Comparison of ENCODE assay signal across 19 cellular contexts in genomic region chr11:117159892-117160291, GRCh38.
"Had no signal": no experiment of that assay in that cellular context is flagged by ENCODE, and none has a peak within 500 bp of the region (broad histone marks: within the 10 kb centered on the region; RNA-seq: fewer than 3 reads in every experiment).

No MANE protein-coding gene starts in this region.

- H3K27ac Mint-ChIP-seq: activated CD4-positive, alpha-beta T cell treated with anti-CD3 and anti-CD28 coated beads, Interleukin-2, amount 10 ng/mL, durations not matched to agents 7 days and 5 days; activated T-helper 2 cell treated with anti-CD3 and anti-CD28 coated beads, Interferon-gamma antibody, Interleukin-2, Interleukin-4, amounts not matched to agents 10 μg/mL and 5 μg/mL and 100 μg/mL, durations not matched to agents 14 hours and 24 hours and 36 hours had no signal

- H3K9me3 ChIP-seq: esophagus muscularis mucosa, stomach, testis, upper lobe of right lung had no signal

- H3K36me3 Mint-ChIP-seq: activated naive CD4-positive, alpha-beta T cell treated with anti-CD3 and anti-CD28 coated beads, Interleukin-2, amount 50 U/mL, for 72 hours; natural killer cell treated with Interleukin-12 subunit alpha and Interleukin-12 subunit beta and Interleukin-15 and Interleukin-18, amount 100 ng/mL, for 72 hours had no signal

- ATAC-seq: left lobe of liver; natural killer cell treated with Interleukin-12 subunit alpha and Interleukin-12 subunit beta and Interleukin-15 and Interleukin-18, amount 100 ng/mL, for 72 hours; sciatic nerve; upper lobe of right lung had no signal

- H3K4me1 Mint-ChIP-seq: brain had no signal

- DNase-seq: activated B cell treated with CpG ODN at 0.5 μM for 24 hours; activated CD4-positive, alpha-beta T cell treated with anti-CD3 and anti-CD28 coated beads, Interleukin-2, amount 10 ng/mL, durations not matched to agents 7 days and 5 days; amygdala; central memory CD4-positive, alpha-beta T cell; islet precursor cell; mammary epithelial cell; occipital lobe; stomach; testis; upper lobe of right lung had no signal

- H3K27me3 ChIP-seq: esophagus muscularis mucosa, hepatocyte, stomach, testis, upper lobe of right lung had no signal

- H3K27ac ChIP-seq: coronary artery, esophagus muscularis mucosa, hepatocyte, testis had no signal

- H3K9me3 Mint-ChIP-seq: activated B cell treated with CpG ODN at 0.5 μM for 24 hours; activated CD4-positive, alpha-beta T cell treated with anti-CD3 and anti-CD28 coated beads, Interleukin-2, amount 10 ng/mL, durations not matched to agents 7 days and 5 days; activated naive CD4-positive, alpha-beta T cell treated with anti-CD3 and anti-CD28 coated beads, Interleukin-2, amount 50 U/mL, for 72 hours; activated T-helper 2 cell treated with anti-CD3 and anti-CD28 coated beads, Interferon-gamma antibody, Interleukin-2, Interleukin-4, amounts not matched to agents 10 μg/mL and 5 μg/mL and 100 μg/mL, durations not matched to agents 14 hours and 24 hours and 36 hours; brain; natural killer cell treated with Interleukin-12 subunit alpha and Interleukin-12 subunit beta and Interleukin-15 and Interleukin-18, amount 100 ng/mL, for 72 hours had no signal

- H3K4me3 Mint-ChIP-seq: activated B cell treated with CpG ODN at 0.5 μM for 24 hours; activated CD4-positive, alpha-beta T cell treated with anti-CD3 and anti-CD28 coated beads, Interleukin-2, amount 10 ng/mL, durations not matched to agents 7 days and 5 days; brain; natural killer cell treated with Interleukin-12 subunit alpha and Interleukin-12 subunit beta and Interleukin-15 and Interleukin-18, amount 100 ng/mL, for 72 hours had no signal

- H3K4me1 ChIP-seq: testis had no signal

- H3K4me2 ChIP-seq: hepatocyte had no signal

- H2AFZ ChIP-seq: hepatocyte had no signal

- H3K4me3 ChIP-seq: coronary artery, esophagus muscularis mucosa, hepatocyte, stomach, testis, upper lobe of right lung had no signal

- H3K27me3 Mint-ChIP-seq: activated B cell treated with CpG ODN at 0.5 μM for 24 hours; activated CD4-positive, alpha-beta T cell treated with anti-CD3 and anti-CD28 coated beads, Interleukin-2, amount 10 ng/mL, durations not matched to agents 7 days and 5 days; brain; natural killer cell treated with Interleukin-12 subunit alpha and Interleukin-12 subunit beta and Interleukin-15 and Interleukin-18, amount 100 ng/mL, for 72 hours had no signal
